22 cellular contexts compared by ENCODE assay signal in genomic region chr22:38085056-38085455, GRCh38. TPM values are rescaled to one million over a fixed set of nuclear protein-coding genes. Genes with fewer than 3 reads are reported as not detected.
DNase-seq lines count a peak whose midpoint lies in the region; ATAC-seq, FAIRE-seq and TF ChIP-seq lines count a peak whose summit lies in the region.
"Had no signal": no experiment of that assay in that cellular context is flagged by ENCODE, and none has a peak within 500 bp of the region (broad histone marks: within the 10 kb centered on the region; RNA-seq: fewer than 3 reads in every experiment).

No MANE protein-coding gene starts in this region.

- H3K36me3 Mint-ChIP-seq in H9 (ENCODE audit: insufficient read depth in 1 of 3, low read depth in 3 of 3) = peaks cover 1 to 10% (median 9%) of the 10 kb centered on the region in 3 experiments; a peak in 3 of 7 replicates

- no peak overlapping the region for H2BK12ac ChIP-seq in H9 (ENCODE audit: insufficient read length, low read depth, low read length)

- in situ Hi-C loops in HepG2 (cut with HindIII; ENCODE audit: extremely low pct_ligation_motif_present, low pct_unique_long_range_greater_than_20kb) (no loop called here), KBM-7 (cut with MboI; ENCODE audit: low pct_unique_long_range_greater_than_20kb, low sequenced_read_pairs) (no loop called here)

- TF ChIP-seq RAD21 in HepG2 (CRISPR knock-in tag; IDR thresholded peaks at IDR 0.05) = no peak

- 95% methylated on average over 7 of the region's 12 CpGs for WGBS in right lobe of liver (ENCODE audit: insufficient coverage, low coverage, low lambda C conversion rate, missing lambda C conversion rate)
- WGBS in HepG2 (ENCODE audit: low lambda C conversion rate) = 97% methylated on average over 10 of the region's 12 CpGs
- no CpG with 5 or more reads among the region's 12 CpGs for WGBS in H9 (ENCODE audit: extremely low coverage, insufficient read length, low lambda C conversion rate)
- 91 to 95% methylated on average over 11 to 12 of the region's 12 CpGs for WGBS in tibial nerve, 2 donors

- no peak overlapping the region for H3T11ph ChIP-seq in H9 (ENCODE audit: low read length)

- no peaks in the 10 kb centered on the region for H3K36me3 ChIP-seq in right lobe of liver
- peaks cover 9 to 16% of the 10 kb centered on the region in 2 experiments; a peak in 4 of 5 replicates for H3K36me3 ChIP-seq in HepG2 (replicated peaks in 1 of 2; ENCODE audit: control insufficient read depth in 1 of 2, insufficient read depth in 2 of 2, low read length in 2 of 2)
- no peaks in the 10 kb centered on the region for H3K36me3 ChIP-seq in kidney (ENCODE audit: control insufficient read depth in 1 of 2, insufficient read depth in 2 of 2, low read length in 2 of 2)
- H3K36me3 ChIP-seq in osteoblast (ENCODE audit: insufficient read depth, low read length) = no peaks in the 10 kb centered on the region
- peaks cover 0 to 40% (median 2%) of the 10 kb centered on the region in 3 donors for H3K36me3 ChIP-seq in tibial nerve

- no peak overlapping the region for H3K18ac ChIP-seq in H9 (ENCODE audit: insufficient read length, low read depth, low read length)

- no peak overlapping the region for H3K23ac ChIP-seq in H9 (ENCODE audit: insufficient read length, low read depth, low read length)

- peak overlapping the region in 1 of 3 experiments; percentile 62; a peak in 2 of 7 replicates for H3K27ac Mint-ChIP-seq in H9
- H3K27ac Mint-ChIP-seq: CD4-positive, alpha-beta T cell; HFFc6 had no signal

- no peak for TF ChIP-seq EP300 in HepG2 (IDR thresholded peaks at IDR 0.05; ENCODE audit: low read depth in 2 of 2, low read length in 2 of 2)
- TF ChIP-seq EP300 in HepG2 (CRISPR knock-in tag; IDR thresholded peaks at IDR 0.05; ENCODE audit: borderline replicate concordance) = no peak
- TF ChIP-seq EP300 in tibial nerve (IDR thresholded peaks at IDR 0.05) = no peak

- CTCF ChIA-PET in HepG2 (lab: Yijun Ruan, JAX; ENCODE audit: low intra/inter-chr PET ratio, low total read pairs) = no interaction called here

- DNase-seq in right lobe of liver (peak in 2 of 3 donors; percentile 9 to 36), HepG2 (ENCODE audit: low spot score) (no peak), H9 (no peak), kidney (peak; percentile 48), osteoblast (ENCODE audit: insufficient read length, low spot score, missing footprints) (peak; percentile 62), tibial nerve (ENCODE audit: low spot score in 2 of 2) (no peak), KBM-7 (no peak)
- DNase-seq: AML-193; CD4-positive, alpha-beta T cell; DMS 273 treated with DMSO at 0.1 percent for 48 hours; DMS53; DND-41; EL; HFFc6 had no signal

- H2AFZ ChIP-seq in HepG2 (ENCODE audit: low read length) = no peak overlapping the region
- H2AFZ ChIP-seq in H9 (ENCODE audit: low read length) = no peak overlapping the region
- no peak overlapping the region for H2AFZ ChIP-seq in osteoblast (ENCODE audit: low read length)

- no peak overlapping the region for H3K4me3 ChIP-seq in right lobe of liver
- no peak overlapping the region for H3K4me3 ChIP-seq in HepG2 (replicated peaks in 1 of 3; ENCODE audit: insufficient read depth in 1 of 3, low read depth in 2 of 3, low read length in 3 of 3)
- H3K4me3 ChIP-seq in kidney (ENCODE audit: low read length in 2 of 2) = no peak overlapping the region
- no peak overlapping the region for H3K4me3 ChIP-seq in osteoblast (ENCODE audit: insufficient read depth, low read length)
- no peak overlapping the region for H3K4me3 ChIP-seq in tibial nerve
- H3K4me3 ChIP-seq: GM12878 had no signal

- H4K8ac ChIP-seq in H9 (replicated peaks; ENCODE audit: insufficient read length, low read depth, low read length) = no peak overlapping the region

- H2AK5ac ChIP-seq in H9 (ENCODE audit: insufficient read length, low read length) = no peak overlapping the region

- BruUV-seq in HepG2 (replicated peaks; lab: Mats Ljungman, UMichigan) = no TSS peak

- no peaks in the 10 kb centered on the region for H3K9me3 Mint-ChIP-seq in H9
- H3K9me3 Mint-ChIP-seq: CD4-positive, alpha-beta T cell; HFFc6 had no signal

- H3K14ac ChIP-seq in H9 (ENCODE audit: insufficient read depth, low read length) = no peak overlapping the region

- ATAC-seq in right lobe of liver (no peak), HepG2 (no peak), HG02571 (IDR thresholded peaks at IDR 0.05; ENCODE audit: unreplicated experiment) (no peak)
- ATAC-seq: GM12878, HCT116 had no signal

- H3K27me3 Mint-ChIP-seq in H9 (ENCODE audit: low read depth) = peaks cover 15% of the 10 kb centered on the region

- H3K4me2 ChIP-seq in HepG2 (ENCODE audit: low read depth, low read length) (no peak overlapping the region), H9 (ENCODE audit: insufficient read depth, insufficient read length, low read length) (no peak overlapping the region), osteoblast (ENCODE audit: insufficient read depth, low read length) (no peak overlapping the region)
- H3K4me2 ChIP-seq: KMS-11 had no signal

- no peak overlapping the region for H4K5ac ChIP-seq in H9 (ENCODE audit: insufficient read length, low read depth, low read length)

- peaks cover 13 to 38% of the 10 kb centered on the region in 2 experiments for H3K4me1 Mint-ChIP-seq in H9

- no peaks in the 10 kb centered on the region for H3K79me1 ChIP-seq in H9 (ENCODE audit: insufficient read depth, low read depth, low read length, poor library complexity, severe bottlenecking)

- H3K9me3 ChIP-seq in right lobe of liver (no peaks in the 10 kb centered on the region), HepG2 (ENCODE audit: low read length) (no peaks in the 10 kb centered on the region), H9 (ENCODE audit: control insufficient read depth, low read depth, low read length) (no peaks in the 10 kb centered on the region), kidney (ENCODE audit: control insufficient read depth in 1 of 2, low read length in 2 of 2) (no peaks in the 10 kb centered on the region), osteoblast (ENCODE audit: low read depth, low read length) (no peaks in the 10 kb centered on the region), tibial nerve (no peaks in the 10 kb centered on the region)

- no peak overlapping the region for H4K91ac ChIP-seq in H9 (ENCODE audit: insufficient read length, low read depth, low read length)

- no peak overlapping the region for H3K27ac ChIP-seq in right lobe of liver
- no peak overlapping the region for H3K27ac ChIP-seq in HepG2 (ENCODE audit: extremely low read length, insufficient read depth, low read length)
- no peak overlapping the region for H3K27ac ChIP-seq in H9 (ENCODE audit: insufficient read length, low read depth, low read length)
- H3K27ac ChIP-seq in kidney (ENCODE audit: low read depth in 2 of 2, low read length in 2 of 2) = no peak overlapping the region
- no peak overlapping the region for H3K27ac ChIP-seq in osteoblast (ENCODE audit: low read depth, low read length)
- no peak overlapping the region for H3K27ac ChIP-seq in tibial nerve
- H3K27ac ChIP-seq: C4-2B, KMS-11 had no signal

- TF ChIP-seq CTCF in right lobe of liver (IDR thresholded peaks at IDR 0.05) (no peak), HepG2 (CRISPR knock-in tag; IDR thresholded peaks at IDR 0.05) (no peak), H9 (conservative IDR thresholded peaks at IDR 0.05) (no peak), kidney (IDR thresholded peaks at IDR 0.05; ENCODE audit: borderline replicate concordance, extremely low read depth, insufficient read depth) (no peak), osteoblast (IDR thresholded peaks at IDR 0.05; ENCODE audit: extremely low read depth, low read depth, low read length) (no peak), tibial nerve (IDR thresholded peaks at IDR 0.05) (no peak)

- H3K4me1 ChIP-seq in right lobe of liver = peaks cover 0 to 5% (median 0%) of the 10 kb centered on the region in 4 donors
- no peaks in the 10 kb centered on the region for H3K4me1 ChIP-seq in HepG2 (ENCODE audit: insufficient read depth, low read length)
- H3K4me1 ChIP-seq in H9 (ENCODE audit: insufficient read depth, low read length) = no peaks in the 10 kb centered on the region; the same call in 1 of the 2 replicates
- peaks cover 0 to 8% of the 10 kb centered on the region in 2 donors for H3K4me1 ChIP-seq in kidney (ENCODE audit: control insufficient read depth in 1 of 2, insufficient read depth in 1 of 2, low read depth in 1 of 2, low read length in 2 of 2)
- H3K4me1 ChIP-seq in osteoblast (ENCODE audit: insufficient read depth, low read length) = peaks cover 4% of the 10 kb centered on the region
- peaks cover 0 to 55% (median 21%) of the 10 kb centered on the region in 4 donors for H3K4me1 ChIP-seq in tibial nerve

- no peak overlapping the region for H3K9ac ChIP-seq in HepG2 (ENCODE audit: insufficient read depth, low read depth, low read length)
- no peak overlapping the region for H3K9ac ChIP-seq in H9 (ENCODE audit: extremely low read depth, insufficient read length, low read length)
- H3K9ac ChIP-seq in kidney (ENCODE audit: low read length in 2 of 2) = no peak overlapping the region
- H3K9ac ChIP-seq: KMS-11 had no signal

- H2BK120ac ChIP-seq in H9 (ENCODE audit: low read depth, low read length, poor library complexity, severe bottlenecking) = no peak overlapping the region

- H2BK15ac ChIP-seq in H9 (ENCODE audit: low read depth, low read length) = 0 out of 2 replicates have a peak overlapping the region, but pooled peaks have one; percentile 26

- POLR2A ChIA-PET in HepG2 (lab: Yijun Ruan, JAX) = interaction anchor here (1.2 kb wide), 1 partner anchor 10 kb away, joined by 3 read pairs; no protein-coding TSS in a partner anchor

- H3K79me2 ChIP-seq in HepG2 (ENCODE audit: insufficient read depth, low read length) (no peaks in the 10 kb centered on the region), H9 (ENCODE audit: insufficient read depth, low read length) (no peaks in the 10 kb centered on the region), osteoblast (ENCODE audit: insufficient read depth, low read length) (no peaks in the 10 kb centered on the region)

- no peaks in the 10 kb centered on the region for H3K23me2 ChIP-seq in H9 (ENCODE audit: insufficient read length, low read depth, low read length, poor library complexity, severe bottlenecking)

- no peak for TF ChIP-seq POLR2A in right lobe of liver (IDR thresholded peaks at IDR 0.05)
- no peak for TF ChIP-seq POLR2A in HepG2 (IDR thresholded peaks at IDR 0.05; ENCODE audit: insufficient read depth in 1 of 2, low read depth in 2 of 2, low read length in 2 of 2)
- no peak for TF ChIP-seq POLR2A in tibial nerve (IDR thresholded peaks at IDR 0.05)

- no peak overlapping the region for H2BK5ac ChIP-seq in H9 (ENCODE audit: insufficient read length, low read length)

- no peak overlapping the region for H3K4me3 Mint-ChIP-seq in H9
- H3K4me3 Mint-ChIP-seq: CD4-positive, alpha-beta T cell; HFFc6 had no signal

- intact Hi-C loops in right lobe of liver (cut with DNase I) = no loop called here
- intact Hi-C loops in HepG2 (cut with micrococcal nuclease; ENCODE audit: unreplicated experiment) = no loop called here
- intact Hi-C loops in kidney (cut with DNase I) = no loop called here

- no peak overlapping the region for H2BK20ac ChIP-seq in H9 (ENCODE audit: low read depth, low read length, poor library complexity, severe bottlenecking)

- no peak overlapping the region for H3K4ac ChIP-seq in H9 (ENCODE audit: low read depth, low read length)

- no peak for FAIRE-seq in HepG2 (lab: Jason Lieb, UNC)
- FAIRE-seq in kidney (lab: Jason Lieb, UNC) = no peak
- FAIRE-seq: A204.1, GM12878 had no signal

- H3K27me3 ChIP-seq in right lobe of liver = no peaks in the 10 kb centered on the region
- H3K27me3 ChIP-seq in HepG2 (ENCODE audit: control insufficient read depth in 1 of 2, insufficient read depth in 2 of 2, low read length in 2 of 2) = no peaks in the 10 kb centered on the region
- peaks cover 5% of the 10 kb centered on the region; the same call in 1 of the 2 replicates for H3K27me3 ChIP-seq in H9 (ENCODE audit: insufficient read depth, low read length)
- H3K27me3 ChIP-seq in osteoblast (ENCODE audit: insufficient read depth, low read length) = peaks cover 19% of the 10 kb centered on the region
- peaks cover 0 to 37% of the 10 kb centered on the region in 2 donors for H3K27me3 ChIP-seq in tibial nerve

- no peaks in the 10 kb centered on the region for H4K20me1 ChIP-seq in HepG2 (ENCODE audit: insufficient read depth, low read length)
- H4K20me1 ChIP-seq in H9 (ENCODE audit: control insufficient read depth, insufficient read depth, insufficient read length) = no peaks in the 10 kb centered on the region
- H4K20me1 ChIP-seq in osteoblast (ENCODE audit: insufficient read depth, low read length) = peaks cover 3% of the 10 kb centered on the region

- no peak overlapping the region for H3K56ac ChIP-seq in H9 (ENCODE audit: insufficient read length, low read depth, low read length)

RNA-seq across cellular contexts. Expression of gene SLC16A8, which starts 1.1 kb away (rescaled TPM):
- total RNA-seq in right lobe of liver = not detected
- total RNA-seq in HepG2 (2016; rRNA removed; fragmentation: Illumina TruSeq; extraction: Trizol) = not detected in 2 replicates
- total RNA-seq in HepG2 (2016; cell fraction: cytosol; rRNA removed; fragmentation: Illumina TruSeq; extraction: Trizol; ENCODE audit: low read depth) = not detected in 2 replicates
- total RNA-seq in HepG2 (2016; cell fraction: insoluble cytoplasmic fraction; rRNA removed; fragmentation: Illumina TruSeq; extraction: Trizol) = not detected in 2 replicates
- total RNA-seq in HepG2 (2016; cell fraction: membrane; rRNA removed; fragmentation: Illumina TruSeq; extraction: Trizol) = not detected in 2 replicates
- total RNA-seq in HepG2 (2016; cell fraction: nucleus; rRNA removed; fragmentation: Illumina TruSeq; extraction: Trizol) = not detected in 2 replicates
- not detected in 2 replicates for polyA plus RNA-seq in HepG2 (2011; rRNA removed)
- not detected in 2 replicates for polyA plus RNA-seq in HepG2 (2011; cell fraction: cytosol; rRNA removed)
- polyA plus RNA-seq in HepG2 (2011; cell fraction: nucleus; rRNA removed) = not detected in 2 replicates
- polyA plus RNA-seq in HepG2 (2012) = 0.44 and 0.49 TPM in 2 replicates
- polyA plus RNA-seq in HepG2 (2016; cell fraction: cytosol; fragmentation: Illumina TruSeq; extraction: Trizol; ENCODE audit: low read depth) = not detected in 2 replicates
- polyA plus RNA-seq in HepG2 (2016; cell fraction: insoluble cytoplasmic fraction; fragmentation: Illumina TruSeq; extraction: Trizol; ENCODE audit: low read depth) = not detected in 2 replicates
- polyA plus RNA-seq in HepG2 (2016; cell fraction: membrane; fragmentation: Illumina TruSeq; extraction: Trizol; ENCODE audit: low read depth) = not detected in 2 replicates
- polyA plus RNA-seq in HepG2 (2016; cell fraction: nucleus; fragmentation: Illumina TruSeq; extraction: Trizol; ENCODE audit: insufficient read depth, low read depth) = not detected in 2 replicates
- not detected in 2 replicates for polyA minus RNA-seq in HepG2 (2011; rRNA and poly(A)+ RNA removed; ENCODE audit: low replicate concordance)
- polyA minus RNA-seq in HepG2 (2011; cell fraction: cytosol; rRNA and poly(A)+ RNA removed) = not detected in 2 replicates
- polyA minus RNA-seq in HepG2 (2011; cell fraction: nucleus; rRNA and poly(A)+ RNA removed) = not detected in 2 replicates
- total RNA-seq in H9 (2021) = 0.75 and 1.1 TPM in 2 replicates
- total RNA-seq in kidney = 0.31 TPM
- polyA plus RNA-seq in kidney (ENCODE audit: insufficient read depth, low read depth, low replicate concordance) = 0.92 TPM
- total RNA-seq in osteoblast = not detected in 2 replicates
- total RNA-seq in tibial nerve = 1 to 10 TPM in 3 of 4 donors, under 1 TPM in 1; 0.98 to 1.8 (median 1.4) TPM
- total RNA-seq: CD4-positive, alpha-beta T cell; G401; GM12878; H4; HFFc6 had no signal
- polyA plus RNA-seq: GM12878 had no signal

RNA-seq across cellular contexts. Expression of gene BAIAP2L2, which starts 25.4 kb away (rescaled TPM):
- 1 to 10 TPM in 3 of 6 experiments, under 1 TPM in 3; 0.79 to 5.0 (median 1.4) TPM for total RNA-seq in right lobe of liver
- total RNA-seq in HepG2 (2016; rRNA removed; fragmentation: Illumina TruSeq; extraction: Trizol) = 3.0 and 4.4 TPM in 2 replicates
- 2.2 and 2.3 TPM in 2 replicates for total RNA-seq in HepG2 (2016; cell fraction: cytosol; rRNA removed; fragmentation: Illumina TruSeq; extraction: Trizol; ENCODE audit: low read depth)
- 1.8 and 4.6 TPM in 2 replicates for total RNA-seq in HepG2 (2016; cell fraction: insoluble cytoplasmic fraction; rRNA removed; fragmentation: Illumina TruSeq; extraction: Trizol)
- 2.9 and 3.5 TPM in 2 replicates for total RNA-seq in HepG2 (2016; cell fraction: membrane; rRNA removed; fragmentation: Illumina TruSeq; extraction: Trizol)
- 3.9 and 4.3 TPM in 2 replicates for total RNA-seq in HepG2 (2016; cell fraction: nucleus; rRNA removed; fragmentation: Illumina TruSeq; extraction: Trizol)
- 7.5 and 8.4 TPM in 2 replicates for polyA plus RNA-seq in HepG2 (2011; rRNA removed)
- 3.0 and 4.7 TPM in 2 replicates for polyA plus RNA-seq in HepG2 (2011; cell fraction: cytosol; rRNA removed)
- 77.2 and 103 TPM in 2 replicates for polyA plus RNA-seq in HepG2 (2011; cell fraction: nucleus; rRNA removed)
- 5.6 and 7.7 TPM in 2 replicates for polyA plus RNA-seq in HepG2 (2012)
- 3.1 and 3.4 TPM in 2 replicates for polyA plus RNA-seq in HepG2 (2016; cell fraction: cytosol; fragmentation: Illumina TruSeq; extraction: Trizol; ENCODE audit: low read depth)
- 4.8 and 7.0 TPM in 2 replicates for polyA plus RNA-seq in HepG2 (2016; cell fraction: insoluble cytoplasmic fraction; fragmentation: Illumina TruSeq; extraction: Trizol; ENCODE audit: low read depth)
- polyA plus RNA-seq in HepG2 (2016; cell fraction: membrane; fragmentation: Illumina TruSeq; extraction: Trizol; ENCODE audit: low read depth) = 4.5 TPM in 2 replicates
- polyA plus RNA-seq in HepG2 (2016; cell fraction: nucleus; fragmentation: Illumina TruSeq; extraction: Trizol; ENCODE audit: insufficient read depth, low read depth) = 34.3 and 34.8 TPM in 2 replicates
- polyA minus RNA-seq in HepG2 (2011; rRNA and poly(A)+ RNA removed; ENCODE audit: low replicate concordance) = 0.23 and 3.8 TPM in 2 replicates
- 3.0 and 4.1 TPM in 2 replicates for polyA minus RNA-seq in HepG2 (2011; cell fraction: cytosol; rRNA and poly(A)+ RNA removed)
- polyA minus RNA-seq in HepG2 (2011; cell fraction: nucleus; rRNA and poly(A)+ RNA removed) = 4.5 and 5.1 TPM in 2 replicates
- 2.0 and 2.3 TPM in 2 replicates for total RNA-seq in H9 (2021)
- total RNA-seq in kidney = 9.7 TPM
- polyA plus RNA-seq in kidney (ENCODE audit: insufficient read depth, low read depth, low replicate concordance) = 27.8 TPM
- total RNA-seq in osteoblast = 0.88 and 1.1 TPM in 2 replicates
- total RNA-seq in tibial nerve = 1 to 10 TPM in 3 of 4 donors, not detected in 1; 1.3 to 2.7 (median 2.1) TPM
- total RNA-seq: H4 had no signal

RNA-seq across cellular contexts. Expression of gene PICK1, which starts 27.9 kb away (rescaled TPM):
- total RNA-seq in right lobe of liver (10 to 100 TPM; 13.0 to 26.4 (median 20.3) TPM), HepG2 (2016; rRNA removed; fragmentation: Illumina TruSeq; extraction: Trizol) (16.0 and 19.3 TPM in 2 replicates), H9 (2021) (34.9 and 35.7 TPM in 2 replicates), kidney (43.4 TPM), osteoblast (14.4 and 15.6 TPM in 2 replicates), tibial nerve (10 to 100 TPM; 32.1 to 49.8 (median 44.2) TPM)
- total RNA-seq in HepG2 (2016; cell fraction: cytosol; rRNA removed; fragmentation: Illumina TruSeq; extraction: Trizol; ENCODE audit: low read depth) = 5.2 and 7.0 TPM in 2 replicates
- 12.5 and 21.2 TPM in 2 replicates for total RNA-seq in HepG2 (2016; cell fraction: insoluble cytoplasmic fraction; rRNA removed; fragmentation: Illumina TruSeq; extraction: Trizol)
- total RNA-seq in HepG2 (2016; cell fraction: membrane; rRNA removed; fragmentation: Illumina TruSeq; extraction: Trizol) = 5.1 and 6.4 TPM in 2 replicates
- 23.0 and 24.4 TPM in 2 replicates for total RNA-seq in HepG2 (2016; cell fraction: nucleus; rRNA removed; fragmentation: Illumina TruSeq; extraction: Trizol)
- polyA plus RNA-seq in HepG2 (2011; rRNA removed) (25.3 and 28.9 TPM in 2 replicates), kidney (ENCODE audit: insufficient read depth, low read depth, low replicate concordance) (28.4 TPM)
- polyA plus RNA-seq in HepG2 (2011; cell fraction: cytosol; rRNA removed) = 16.7 and 22.6 TPM in 2 replicates
- 156 and 186 TPM in 2 replicates for polyA plus RNA-seq in HepG2 (2011; cell fraction: nucleus; rRNA removed)
- 11.1 and 11.5 TPM in 2 replicates for polyA plus RNA-seq in HepG2 (2012)
- 1.6 and 2.0 TPM in 2 replicates for polyA plus RNA-seq in HepG2 (2016; cell fraction: cytosol; fragmentation: Illumina TruSeq; extraction: Trizol; ENCODE audit: low read depth)
- polyA plus RNA-seq in HepG2 (2016; cell fraction: insoluble cytoplasmic fraction; fragmentation: Illumina TruSeq; extraction: Trizol; ENCODE audit: low read depth) = 13.6 and 16.4 TPM in 2 replicates
- polyA plus RNA-seq in HepG2 (2016; cell fraction: membrane; fragmentation: Illumina TruSeq; extraction: Trizol; ENCODE audit: low read depth) = 2.3 and 3.1 TPM in 2 replicates
- polyA plus RNA-seq in HepG2 (2016; cell fraction: nucleus; fragmentation: Illumina TruSeq; extraction: Trizol; ENCODE audit: insufficient read depth, low read depth) = 45.3 and 47.7 TPM in 2 replicates
- 19.1 and 21.9 TPM in 2 replicates for polyA minus RNA-seq in HepG2 (2011; rRNA and poly(A)+ RNA removed; ENCODE audit: low replicate concordance)
- 5.4 and 6.4 TPM in 2 replicates for polyA minus RNA-seq in HepG2 (2011; cell fraction: cytosol; rRNA and poly(A)+ RNA removed)
- polyA minus RNA-seq in HepG2 (2011; cell fraction: nucleus; rRNA and poly(A)+ RNA removed) = 26.1 and 32.8 TPM in 2 replicates

Comparison
In these comparisons a context has a peak if more than half of its experiments do, and no peak if none do; other contexts are left out.
1. DNase-seq: peak in right lobe of liver (2 of 3), kidney (single experiment) and osteoblast (single experiment); none in HepG2 (single experiment), H9 (single experiment), tibial nerve (0 of 2) and KBM-7 (single experiment).